In genomic region chr16:16181748-16182147, GRCh38 we compare ENCODE assay signal across 1 cellular context. TPM values are rescaled to one million over a fixed set of nuclear protein-coding genes. Genes with fewer than 3 reads are reported as not detected.
"Had no signal": no experiment of that assay in that cellular context is flagged by ENCODE, and none has a peak within 500 bp of the region (broad histone marks: within the 10 kb centered on the region; RNA-seq: fewer than 3 reads in every experiment).

No MANE protein-coding gene starts in this region.

RNA-seq across cellular contexts. Expression of gene ABCC6, which starts 41.5 kb away (rescaled TPM):
- total RNA-seq: natural killer cell treated with Interleukin-12 subunit alpha and Interleukin-12 subunit beta and Interleukin-15 and Interleukin-18, amount 100 ng/mL, for 72 hours had no signal
